15 cellular contexts compared by ENCODE assay signal in genomic region chr4:39770969-39771724, GRCh38.
DNase-seq lines count a peak whose midpoint lies in the region; ATAC-seq, FAIRE-seq and TF ChIP-seq lines count a peak whose summit lies in the region.
"Had no signal": no experiment of that assay in that cellular context is flagged by ENCODE, and none has a peak within 500 bp of the region (broad histone marks: within the 10 kb centered on the region; RNA-seq: fewer than 3 reads in every experiment).

No MANE protein-coding gene starts in this region.

- TF ChIP-seq CTCF in GM06990 (IDR thresholded peaks at IDR 0.05; ENCODE audit: insufficient read depth, low read length, poor library complexity, severe bottlenecking) (no peak), WTC11 (IDR thresholded peaks at IDR 0.05) (no peak), HepG2 (CRISPR knock-in tag; IDR thresholded peaks at IDR 0.05) (no peak), testis (IDR thresholded peaks at IDR 0.05) (no peak)

- no peaks in the 10 kb centered on the region for H3K9me2 ChIP-seq in Karpas-422 (replicated peaks; ENCODE audit: insufficient read depth, low read length)

- no peak for FAIRE-seq in HepG2 (lab: Jason Lieb, UNC)

- H3K9me3 ChIP-seq in HepG2 (ENCODE audit: low read length) (no peaks in the 10 kb centered on the region), testis (no peaks in the 10 kb centered on the region), Karpas-422 (ENCODE audit: low read length) (no peaks in the 10 kb centered on the region)
- H3K9me3 ChIP-seq: Caco-2 had no signal

- no peak for TF ChIP-seq RAD21 in HepG2 (CRISPR knock-in tag; IDR thresholded peaks at IDR 0.05)

- in situ Hi-C loops in HepG2 (cut with HindIII; ENCODE audit: extremely low pct_ligation_motif_present, low pct_unique_long_range_greater_than_20kb) = no loop called here

- TF ChIP-seq POLR2A in HepG2 (IDR thresholded peaks at IDR 0.05; ENCODE audit: insufficient read depth in 1 of 2, low read depth in 2 of 2, low read length in 2 of 2) (no peak), testis (IDR thresholded peaks at IDR 0.05) (no peak)

- H3K36me3 Mint-ChIP-seq in WTC11 = peaks cover 41% of the 10 kb centered on the region

- H3K9me3 Mint-ChIP-seq in WTC11 = no peaks in the 10 kb centered on the region

- intact Hi-C loops in HepG2 (cut with micrococcal nuclease; ENCODE audit: unreplicated experiment) = no loop called here
- intact Hi-C loops in testis (cut with DNase I; ENCODE audit: low total_unique reads) = no loop called here

- H3K27ac ChIP-seq in HepG2 (ENCODE audit: extremely low read length, insufficient read depth, low read length) = no peak overlapping the region
- no peak overlapping the region for H3K27ac ChIP-seq in testis
- H3K27ac ChIP-seq in Karpas-422 (ENCODE audit: low read length) = no peak overlapping the region

- DNase-seq in GM06990 (ENCODE audit: extremely low read depth, insufficient read length) = peak; percentile 15
- no peak for DNase-seq in WTC11 (ENCODE audit: low spot score)
- DNase-seq in HepG2 (ENCODE audit: low spot score) = no peak
- DNase-seq in testis = peak; percentile 33
- DNase-seq in activated CD4-positive, alpha-beta T cell treated with anti-CD3 and anti-CD28 coated beads, Interleukin-2, amount 50 U/mL, for 4 hours = no peak
- no peak for DNase-seq in globus pallidus (ENCODE audit: low spot score)
- DNase-seq in Karpas-422 = no peak
- DNase-seq: ACHN, EL, KBM-7, NCI-H1048, NCI-H2081 treated with DMSO at 0.1 percent for 48 hours, NCI-H510A treated with DMSO at 0.1 percent for 48 hours, NCI-H82 had no signal

- POLR2A ChIA-PET in WTC11 (lab: Charles Lee) = no interaction called here
- POLR2A ChIA-PET in HepG2 (lab: Yijun Ruan, JAX) = no interaction called here

- peaks cover 12% of the 10 kb centered on the region for H3K36me3 ChIP-seq in GM06990 (ENCODE audit: control insufficient read depth, insufficient read depth, low read length)
- peaks cover 9 to 32% of the 10 kb centered on the region in 2 experiments for H3K36me3 ChIP-seq in HepG2 (replicated peaks in 1 of 2; ENCODE audit: control insufficient read depth in 1 of 2, insufficient read depth in 2 of 2, low read length in 2 of 2)
- H3K36me3 ChIP-seq in testis (ENCODE audit: low read depth, missing control alignments) = no peaks in the 10 kb centered on the region
- peaks cover 2% of the 10 kb centered on the region; the same call in 1 of the 2 replicates for H3K36me3 ChIP-seq in Karpas-422 (ENCODE audit: insufficient read depth, low read length)

- no peak overlapping the region; the same call in 1 of the 2 replicates for H3K27ac Mint-ChIP-seq in WTC11

- TF ChIP-seq EP300 in HepG2 (IDR thresholded peaks at IDR 0.05; ENCODE audit: low read depth in 2 of 2, low read length in 2 of 2) (no peak), HepG2 (CRISPR knock-in tag; IDR thresholded peaks at IDR 0.05; ENCODE audit: borderline replicate concordance) (no peak)

- H3K9ac ChIP-seq in HepG2 (ENCODE audit: insufficient read depth, low read depth, low read length) = no peak overlapping the region
- no peak overlapping the region for H3K9ac ChIP-seq in Karpas-422 (ENCODE audit: low read length)

- WGBS in HepG2 (ENCODE audit: low lambda C conversion rate) = 97% methylated on average over 56 of the region's 57 CpGs
- WGBS in testis, 2 donors = 77 to 80% methylated on average over 46 to 57 of the region's 57 CpGs

- H3K79me2 ChIP-seq in HepG2 (ENCODE audit: insufficient read depth, low read length) (no peaks in the 10 kb centered on the region), Karpas-422 (ENCODE audit: low read length) (0 out of 2 replicates have a peak, but pooled peaks cover 5% of the 10 kb centered on the region)

- H4K20me1 ChIP-seq in HepG2 (ENCODE audit: insufficient read depth, low read length) = no peaks in the 10 kb centered on the region
- H4K20me1 ChIP-seq in Karpas-422 (ENCODE audit: insufficient read depth, low read depth, low read length) = no peaks in the 10 kb centered on the region

- peak; percentile 23 for ATAC-seq in WTC11
- ATAC-seq in HepG2 = peak; percentile 25

- H3K4me1 ChIP-seq in HepG2 (ENCODE audit: insufficient read depth, low read length) = no peaks in the 10 kb centered on the region
- no peaks in the 10 kb centered on the region for H3K4me1 ChIP-seq in testis
- H3K4me1 ChIP-seq in Karpas-422 (ENCODE audit: low read length) = no peaks in the 10 kb centered on the region
- H3K4me1 ChIP-seq: Caco-2 had no signal

- H3K4me2 ChIP-seq in HepG2 (ENCODE audit: low read depth, low read length) (no peak overlapping the region), Karpas-422 (ENCODE audit: low read depth, low read length, poor library complexity, severe bottlenecking) (no peak overlapping the region)

- H3K27me3 Mint-ChIP-seq in WTC11 (ENCODE audit: low read depth) = no peaks in the 10 kb centered on the region

- H3K27me3 ChIP-seq in GM06990 (replicated peaks; ENCODE audit: control insufficient read depth, insufficient read depth, low read length) (no peaks in the 10 kb centered on the region), HepG2 (ENCODE audit: control insufficient read depth in 1 of 2, insufficient read depth in 2 of 2, low read length in 2 of 2) (no peaks in the 10 kb centered on the region), testis (no peaks in the 10 kb centered on the region), Karpas-422 (ENCODE audit: low read length) (no peaks in the 10 kb centered on the region)

- H3K4me3 ChIP-seq in GM06990 (replicated peaks; ENCODE audit: low read depth, low read length) (no peak overlapping the region), HepG2 (replicated peaks in 1 of 3; ENCODE audit: insufficient read depth in 1 of 3, low read depth in 2 of 3, low read length in 3 of 3) (no peak overlapping the region), testis (peak overlapping the region in 1 of 2 donors; percentile 23), Karpas-422 (ENCODE audit: low read length) (no peak overlapping the region)

- H2AFZ ChIP-seq in HepG2 (ENCODE audit: low read length) = no peak overlapping the region
- H2AFZ ChIP-seq in Karpas-422 (ENCODE audit: low read length) = no peak overlapping the region

- CTCF ChIA-PET in WTC11 (lab: Charles Lee) (interaction anchor here (0.6 kb wide), 1 partner anchor 26 kb away, joined by 3 read pairs; no protein-coding TSS in a partner anchor), HepG2 (lab: Yijun Ruan, JAX; ENCODE audit: low intra/inter-chr PET ratio, low total read pairs) (no interaction called here)

- no TSS peak for BruUV-seq in HepG2 (replicated peaks; lab: Mats Ljungman, UMichigan)

- no peak overlapping the region for H3K4me3 Mint-ChIP-seq in WTC11

- no peaks in the 10 kb centered on the region for H3K4me1 Mint-ChIP-seq in WTC11

TF ChIP-seq in WTC11, 78 proteins besides CTCF, POLR2A, EP300 and RAD21:
- TF ChIP-seq EMX1 (CRISPR knock-in tag; IDR thresholded peaks at IDR 0.05) (no peak), KAT7 (CRISPR knock-in tag; IDR thresholded peaks at IDR 0.05; ENCODE audit: borderline replicate concordance) (no peak), ZNF317 (CRISPR knock-in tag; IDR thresholded peaks at IDR 0.05; ENCODE audit: borderline replicate concordance, low read depth) (no peak), NR2C2 (CRISPR knock-in tag; IDR thresholded peaks at IDR 0.05) (no peak), SMAD4 (CRISPR knock-in tag; IDR thresholded peaks at IDR 0.05) (no peak), ZNF232 (CRISPR knock-in tag; IDR thresholded peaks at IDR 0.05) (no peak), CDX4 (CRISPR knock-in tag; IDR thresholded peaks at IDR 0.05; ENCODE audit: borderline replicate concordance) (no peak), CREM (CRISPR knock-in tag; IDR thresholded peaks at IDR 0.05) (no peak)

TF ChIP-seq in HepG2, 621 proteins besides CTCF, POLR2A, EP300 and RAD21:
- no peak for TF ChIP-seq HCFC1 (IDR thresholded peaks at IDR 0.05; ENCODE audit: low read depth, low read length)
- peak; percentile 88 for TF ChIP-seq AGO2 (optimal IDR thresholded peaks at IDR 0.05; ENCODE audit: low read depth, low read length)
- peak; percentile 78 for TF ChIP-seq RBM22 (optimal IDR thresholded peaks at IDR 0.05; ENCODE audit: low read length)
TF ChIP-seq in HepG2: peak in this region for 2.

Comparison
In these comparisons a context has a peak if more than half of its experiments do, and no peak if none do; other contexts are left out.
1. DNase-seq: peak in GM06990 (single experiment) and testis (single experiment); none in WTC11 (single experiment), HepG2 (single experiment), activated CD4-positive, alpha-beta T cell treated with anti-CD3 and anti-CD28 coated beads, Interleukin-2, amount 50 U/mL, for 4 hours (0 of 2), globus pallidus (single experiment) and Karpas-422 (single experiment).